In the genomic region with DNA sequence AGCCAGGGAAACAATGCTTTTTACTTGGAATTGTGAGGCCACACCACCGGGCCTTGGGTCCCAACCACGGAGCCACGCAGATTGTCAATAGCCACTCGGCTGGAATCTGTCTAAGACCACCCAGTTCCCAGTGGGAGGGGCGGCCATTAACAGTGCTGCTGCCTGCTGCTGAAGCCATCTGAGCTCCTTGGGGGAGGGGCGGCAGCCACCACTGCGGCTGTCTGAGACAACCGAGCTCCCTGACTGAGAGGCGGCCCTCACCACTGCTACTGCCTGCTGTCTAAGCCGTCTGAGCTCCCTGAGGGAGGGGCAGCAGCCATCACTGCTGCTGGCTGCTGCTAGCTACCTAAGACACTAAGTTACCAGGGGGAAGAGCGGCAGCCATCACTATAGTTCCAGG, we compare ENCODE assay signal across 20 cellular contexts.
"Had no signal": no experiment of that assay in that cellular context is flagged by ENCODE, and none has a peak within 500 bp of the region (broad histone marks: within the 10 kb centered on the region; RNA-seq: fewer than 3 reads in every experiment).

No MANE protein-coding gene starts in this region.

- H3K36me3 ChIP-seq: right lobe of liver, tibial nerve had no signal

- H3K27ac ChIP-seq: hepatocyte, parathyroid adenoma, right lobe of liver, skin epidermis, tibial nerve had no signal

- H3K27me3 ChIP-seq: hepatocyte, right lobe of liver had no signal

- H3K9me3 ChIP-seq: right lobe of liver had no signal

- DNase-seq: activated B cell treated with CpG ODN at 0.5 μM for 24 hours; activated CD4-positive, alpha-beta T cell treated with anti-CD3 and anti-CD28 coated beads for 36 hours; activated CD4-positive, alpha-beta T cell treated with anti-CD3 and anti-CD28 coated beads, Interleukin-2, amount 50 U/mL, for 4 hours; activated CD8-positive, alpha-beta memory T cell treated with anti-CD3 and anti-CD28 coated beads for 24 hours; activated CD8-positive, alpha-beta memory T cell treated with anti-CD3 and anti-CD28 coated beads, Interleukin-2, amount 50 U/mL, for 48 hours; activated naive CD4-positive, alpha-beta T cell treated with Interleukin-2 at 50 U/mL for 16 hours; activated naive CD8-positive, alpha-beta T cell treated with anti-CD3 and anti-CD28 coated beads for 36 hours; activated T-cell treated with anti-CD3 and anti-CD28 coated beads, Interleukin-2, amount 50 U/mL, for 4 hours; central memory CD4-positive, alpha-beta T cell; effector memory CD4-positive, alpha-beta T cell; foreskin melanocyte; right lobe of liver; stimulated activated CD4-positive, alpha-beta T cell treated with anti-CD3 and anti-CD28 coated beads, Interleukin-1b, Interleukin-23, amount 100 ng/mL, for 48 hours; stimulated activated naive CD8-positive, alpha-beta T cell treated with anti-CD3 and anti-CD28 coated beads, Interleukin-15, amount 100 ng/mL, for 72 hours had no signal

- ATAC-seq: activated CD4-positive, alpha-beta T cell treated with anti-CD3 and anti-CD28 coated beads for 36 hours; activated T-cell treated with anti-CD3 and anti-CD28 coated beads, Interleukin-2, amount 50 U/mL, for 4 hours; esophagus mucosa; natural killer cell treated with Interleukin-12 subunit alpha and Interleukin-12 subunit beta and Interleukin-15 and Interleukin-18, amount 100 ng/mL, for 72 hours; stimulated activated naive CD8-positive, alpha-beta T cell treated with anti-CD3 and anti-CD28 coated beads, Interleukin-15, amount 100 ng/mL, for 72 hours had no signal

- H3K4me3 ChIP-seq: hepatocyte, right lobe of liver, skin epidermis, tibial nerve had no signal
